17 cellular contexts compared by ENCODE assay signal in the genomic region with DNA sequence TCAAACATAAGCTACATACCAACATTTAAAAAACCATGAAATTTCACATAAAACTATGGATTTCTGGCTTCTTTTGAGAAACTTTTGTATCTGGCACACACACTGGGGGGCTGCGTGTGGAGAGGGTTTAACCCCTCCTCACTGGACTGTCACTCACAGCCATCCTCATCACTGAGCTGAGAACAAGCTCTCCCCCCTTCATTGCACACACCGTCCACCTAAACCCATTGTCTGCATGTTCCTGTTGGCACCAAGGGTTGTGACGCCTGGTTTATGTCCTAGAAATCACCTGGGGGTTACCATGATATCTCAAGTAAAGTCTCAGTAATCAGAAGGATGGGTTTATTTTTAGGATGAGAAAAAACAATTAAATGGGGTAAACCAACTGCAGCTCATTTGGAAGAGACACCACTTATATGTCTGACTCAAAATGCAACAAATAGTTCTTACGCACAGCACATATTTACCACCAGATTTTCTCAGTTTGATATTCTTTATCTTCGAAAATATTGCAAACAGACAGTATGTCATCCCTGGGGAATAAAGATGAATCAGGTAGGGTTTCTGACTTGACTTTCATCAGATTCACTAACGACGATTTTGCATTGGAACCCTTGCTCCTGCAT.
DNase-seq lines count a peak whose midpoint lies in the region; ATAC-seq, FAIRE-seq and TF ChIP-seq lines count a peak whose summit lies in the region.
"Had no signal": no experiment of that assay in that cellular context is flagged by ENCODE, and none has a peak within 500 bp of the region (broad histone marks: within the 10 kb centered on the region; RNA-seq: fewer than 3 reads in every experiment).

No MANE protein-coding gene starts in this region.

- H3K4me1 Mint-ChIP-seq in stimulated activated memory B cell treated with anti-CD40 and anti-IgM and Interleukin-4, amounts not matched to agents 10 μg/mL and 1 μg/mL and 100 μg/mL, for 72 hours = peaks cover 34% of the 10 kb centered on the region
- peaks cover 38% of the 10 kb centered on the region for H3K4me1 Mint-ChIP-seq in endodermal cell

- 94 to 95% methylated on average over 3 to 7 of the region's 7 CpGs for WGBS in endodermal cell (ENCODE audit: insufficient coverage in 1 of 2, insufficient read length in 1 of 2), 2 experiments

- peak overlapping the region; percentile 26 for H3K4me3 Mint-ChIP-seq in stimulated activated memory B cell treated with anti-CD40 and anti-IgM and Interleukin-4, amounts not matched to agents 10 μg/mL and 1 μg/mL and 100 μg/mL, for 72 hours
- H3K4me3 Mint-ChIP-seq in endodermal cell = no peak overlapping the region

- peaks cover 8% of the 10 kb centered on the region for H3K36me3 Mint-ChIP-seq in stimulated activated memory B cell treated with anti-CD40 and anti-IgM and Interleukin-4, amounts not matched to agents 10 μg/mL and 1 μg/mL and 100 μg/mL, for 72 hours
- H3K36me3 Mint-ChIP-seq in endodermal cell (ENCODE audit: low read depth) = peaks cover 5% of the 10 kb centered on the region

- no TSS peak for BruUV-seq in Panc1 (replicated peaks; lab: Mats Ljungman, UMichigan)

- H3K27me3 ChIP-seq in Panc1 (ENCODE audit: control insufficient read depth, insufficient read depth, low read length) = no peaks in the 10 kb centered on the region
- H3K27me3 ChIP-seq in endodermal cell (ENCODE audit: control insufficient read depth, insufficient read depth, low read length, poor library complexity, severe bottlenecking) = no peaks in the 10 kb centered on the region
- H3K27me3 ChIP-seq: BLaER1 treated with 17β-estradiol and CSF1 and Interleukin-3, amounts not matched to agents 10 nM and 100 nM; SJCRH30 had no signal

- H3K9me3 ChIP-seq in Panc1 (ENCODE audit: control insufficient read depth, insufficient read depth, low read depth, low read length) (no peaks in the 10 kb centered on the region; the same call in 1 of the 2 replicates), endodermal cell (ENCODE audit: control insufficient read depth, low read length) (peaks cover 9% of the 10 kb centered on the region)
- H3K9me3 ChIP-seq: SJCRH30 had no signal

- TF ChIP-seq CTCF in Panc1 (IDR thresholded peaks at IDR 0.05) (no peak), endodermal cell (conservative IDR thresholded peaks at IDR 0.05) (no peak)

- in situ Hi-C loops in Panc1 (cut with HindIII; ENCODE audit: low pct_unique_long_range_greater_than_20kb, low sequenced_read_pairs) = no loop called here

- CTCF ChIA-PET in Panc1 (lab: Charles Lee) = no interaction called here

- H3K27ac Mint-ChIP-seq in stimulated activated memory B cell treated with anti-CD40 and anti-IgM and Interleukin-4, amounts not matched to agents 10 μg/mL and 1 μg/mL and 100 μg/mL, for 72 hours = peak overlapping the region; percentile 77
- H3K27ac Mint-ChIP-seq in endodermal cell = no peak overlapping the region

- H3K4me1 ChIP-seq in Panc1 (ENCODE audit: control insufficient read depth, insufficient read depth, low read length) (no peaks in the 10 kb centered on the region), endodermal cell (ENCODE audit: control insufficient read depth, insufficient read depth, low read length) (peaks cover 11% of the 10 kb centered on the region)
- H3K4me1 ChIP-seq: A549, SJCRH30 had no signal

- peak; percentile 73 for FAIRE-seq in GM12892 (lab: Jason Lieb, UNC)
- FAIRE-seq: A549, K562 had no signal

- ATAC-seq in GM21619 (IDR thresholded peaks at IDR 0.05; ENCODE audit: unreplicated experiment) = peak; percentile 57
- no peak for ATAC-seq in Panc1
- ATAC-seq in stimulated activated memory B cell treated with anti-CD40 and anti-IgM and Interleukin-4, amounts not matched to agents 10 μg/mL and 1 μg/mL and 100 μg/mL, for 72 hours = peak; percentile 73
- ATAC-seq in HG02840 (IDR thresholded peaks at IDR 0.05; ENCODE audit: low FRiP score, unreplicated experiment) = no peak
- no peak for ATAC-seq in SK-N-SH treated with all-trans-retinoic acid at 6 μM for 48 hours
- ATAC-seq: A549, K562 had no signal

- POLR2A ChIA-PET in Panc1 (lab: Charles Lee) = no interaction called here

- intact Hi-C loops in Panc1 (cut with micrococcal nuclease; ENCODE audit: unreplicated experiment) = no loop called here

- peaks cover 9% of the 10 kb centered on the region for H3K9me3 Mint-ChIP-seq in stimulated activated memory B cell treated with anti-CD40 and anti-IgM and Interleukin-4, amounts not matched to agents 10 μg/mL and 1 μg/mL and 100 μg/mL, for 72 hours
- H3K9me3 Mint-ChIP-seq in endodermal cell = peaks cover 12% of the 10 kb centered on the region

- H3K27ac ChIP-seq in Panc1 (ENCODE audit: low read length) = peak overlapping the region; percentile 7; the same call in 1 of the 2 replicates
- H3K27ac ChIP-seq in endodermal cell (ENCODE audit: low read depth, low read length) = no peak overlapping the region
- H3K27ac ChIP-seq: A549, SJCRH30 had no signal

- no peak for DNase-seq in GM12892 (ENCODE audit: insufficient read length)
- DNase-seq in Panc1 (ENCODE audit: low read depth, low spot score) = no peak
- no peak for DNase-seq in endodermal cell
- DNase-seq: GF-D8; MV-4-11; NCI-H1417 treated with DMSO at 0.1 percent for 48 hours; NCI-H1930; NCI-H446 treated with DMSO at 0.1 percent for 48 hours; NK-92 treated with Interleukin-12 subunit alpha and Interleukin-12 subunit beta, amount 100 ng/mL, for 24 hours; SJCRH30 had no signal

- H3K9ac ChIP-seq in endodermal cell (ENCODE audit: extremely low read depth, low read length, poor library complexity, severe bottlenecking) = no peak overlapping the region

- H3K4me3 ChIP-seq in Panc1 (ENCODE audit: low read depth in 2 of 2, low read length in 2 of 2) (no peak overlapping the region), endodermal cell (ENCODE audit: low read length) (no peak overlapping the region)
- H3K4me3 ChIP-seq: A549, K562, SJCRH30 had no signal

- TF ChIP-seq POLR2A in GM12892 (IDR thresholded peaks at IDR 0.05; ENCODE audit: low read depth, low read length) = no peak

- H3K36me3 ChIP-seq in Panc1 (ENCODE audit: control insufficient read depth, insufficient read depth, low read length) (no peaks in the 10 kb centered on the region), endodermal cell (ENCODE audit: control insufficient read depth, insufficient read depth, low read length) (no peaks in the 10 kb centered on the region)
- H3K36me3 ChIP-seq: BLaER1 treated with 17β-estradiol and CSF1 and Interleukin-3, amounts not matched to agents 10 nM and 100 nM; SJCRH30 had no signal

- peaks cover 8% of the 10 kb centered on the region for H3K27me3 Mint-ChIP-seq in stimulated activated memory B cell treated with anti-CD40 and anti-IgM and Interleukin-4, amounts not matched to agents 10 μg/mL and 1 μg/mL and 100 μg/mL, for 72 hours
- no peaks in the 10 kb centered on the region for H3K27me3 Mint-ChIP-seq in endodermal cell (ENCODE audit: insufficient read depth)

TF ChIP-seq in SK-N-SH treated with all-trans-retinoic acid at 6 μM for 48 hours, 23 proteins besides CTCF, POLR2A, EP300 and RAD21:
- no peak for TF ChIP-seq ESRRG (CRISPR knock-in tag; IDR thresholded peaks at IDR 0.05)
- no peak for TF ChIP-seq ZC3H10 (CRISPR knock-in tag; IDR thresholded peaks at IDR 0.05)
- no peak for TF ChIP-seq RARB (CRISPR knock-in tag; IDR thresholded peaks at IDR 0.05)
- no peak for TF ChIP-seq SNAI2 (CRISPR knock-in tag; IDR thresholded peaks at IDR 0.05)
- TF ChIP-seq BACH2 (CRISPR knock-in tag; IDR thresholded peaks at IDR 0.05; ENCODE audit: borderline replicate concordance) = no peak
- TF ChIP-seq TSHZ2 (CRISPR knock-in tag; IDR thresholded peaks at IDR 0.05) = no peak
- TF ChIP-seq PPARA (CRISPR knock-in tag; IDR thresholded peaks at IDR 0.05; ENCODE audit: borderline replicate concordance) = no peak
- TF ChIP-seq ARNTL (CRISPR knock-in tag; IDR thresholded peaks at IDR 0.05; ENCODE audit: borderline replicate concordance, low read depth) = no peak

Comparison
In these comparisons a context has a peak if more than half of its experiments do, and no peak if none do; other contexts are left out.
1. ATAC-seq: peak in GM21619 (single experiment) and stimulated activated memory B cell treated with anti-CD40 and anti-IgM and Interleukin-4, amounts not matched to agents 10 μg/mL and 1 μg/mL and 100 μg/mL, for 72 hours (single experiment); none in Panc1 (single experiment), HG02840 (single experiment) and SK-N-SH treated with all-trans-retinoic acid at 6 μM for 48 hours (single experiment).